ENCODE assay signal across 10 cellular contexts in genomic region chr15:61327019-61327631, GRCh38.
DNase-seq lines count a peak whose midpoint lies in the region; ATAC-seq, FAIRE-seq and TF ChIP-seq lines count a peak whose summit lies in the region.
"Had no signal": no experiment of that assay in that cellular context is flagged by ENCODE, and none has a peak within 500 bp of the region (broad histone marks: within the 10 kb centered on the region; RNA-seq: fewer than 3 reads in every experiment).

No MANE protein-coding gene starts in this region.

- H3K27ac Mint-ChIP-seq in astrocyte (ENCODE audit: unreplicated experiment) (no peak overlapping the region), T-cell (no peak overlapping the region)
- H3K27ac Mint-ChIP-seq in effector memory CD8-positive, alpha-beta T cell, result no peak overlapping the region
- H3K27ac Mint-ChIP-seq: nephron had no signal

- CTCF ChIA-PET in T-cell (lab: Charles Lee), result no interaction called here

- H3K27ac ChIP-seq in astrocyte (ENCODE audit: low read depth, low read length), result no peak overlapping the region

- no peak overlapping the region for H3K4me3 ChIP-seq in astrocyte (ENCODE audit: insufficient read depth, low read depth, low read length)

- H3K36me3 Mint-ChIP-seq in astrocyte (ENCODE audit: low read depth, unreplicated experiment), result no peaks in the 10 kb centered on the region
- H3K36me3 Mint-ChIP-seq in T-cell, result no peaks in the 10 kb centered on the region
- H3K36me3 Mint-ChIP-seq in effector memory CD8-positive, alpha-beta T cell (ENCODE audit: insufficient read depth), result no peaks in the 10 kb centered on the region

- H4K20me1 ChIP-seq in astrocyte (ENCODE audit: insufficient read depth, low read length), result no peaks in the 10 kb centered on the region

- no peaks in the 10 kb centered on the region for H3K36me3 ChIP-seq in astrocyte (ENCODE audit: insufficient read depth, low read length)

- intact Hi-C loops in left colon (cut with DNase I, micrococcal nuclease), result no loop called here

- H3K4me3 Mint-ChIP-seq in astrocyte (ENCODE audit: unreplicated experiment), result no peak overlapping the region
- no peak overlapping the region for H3K4me3 Mint-ChIP-seq in T-cell
- no peak overlapping the region for H3K4me3 Mint-ChIP-seq in effector memory CD8-positive, alpha-beta T cell
- H3K4me3 Mint-ChIP-seq: nephron had no signal

- no peaks in the 10 kb centered on the region for H3K4me1 ChIP-seq in astrocyte (ENCODE audit: insufficient read depth, low read length)

- no peak for FAIRE-seq in astrocyte (lab: Jason Lieb, UNC)

- TF ChIP-seq CTCF in astrocyte (IDR thresholded peaks at IDR 0.05; ENCODE audit: insufficient read depth, low read depth, low read length), result no peak

- H3K4me1 Mint-ChIP-seq in astrocyte (ENCODE audit: low read depth, unreplicated experiment) (peaks cover 3% of the 10 kb centered on the region), T-cell (no peaks in the 10 kb centered on the region)
- no peaks in the 10 kb centered on the region for H3K4me1 Mint-ChIP-seq in effector memory CD8-positive, alpha-beta T cell (ENCODE audit: low read depth in 2 of 2)
- H3K4me1 Mint-ChIP-seq: nephron had no signal

- H3K4me2 ChIP-seq in astrocyte (ENCODE audit: low read length), result no peak overlapping the region

- no peaks in the 10 kb centered on the region for H3K9me3 Mint-ChIP-seq in astrocyte (ENCODE audit: unreplicated experiment)
- no peaks in the 10 kb centered on the region for H3K9me3 Mint-ChIP-seq in T-cell
- H3K9me3 Mint-ChIP-seq in effector memory CD8-positive, alpha-beta T cell, result no peaks in the 10 kb centered on the region
- H3K9me3 Mint-ChIP-seq: nephron had no signal

- POLR2A ChIA-PET in T-cell (lab: Charles Lee), result no interaction called here

- H3K9ac ChIP-seq in astrocyte (ENCODE audit: low read length), result no peak overlapping the region

- H3K27me3 Mint-ChIP-seq in astrocyte (ENCODE audit: low read depth, unreplicated experiment) (peaks cover 2% of the 10 kb centered on the region), T-cell (peaks cover 12 to 24% of the 10 kb centered on the region in 2 donors)
- H3K27me3 Mint-ChIP-seq in effector memory CD8-positive, alpha-beta T cell, result peaks cover 27 to 42% of the 10 kb centered on the region in 2 donors

- peak overlapping the region; percentile 47 for H2AFZ ChIP-seq in astrocyte (ENCODE audit: low read depth, low read length)

- DNase-seq in DMS79 treated with DMSO at 0.1 percent for 48 hours (lab: John Stamatoyannopoulos, UW) (peak; percentile 52), HT1080 (ENCODE audit: low read depth) (peak; percentile 72), astrocyte (ENCODE audit: low read depth) (no peak), T-cell (no peak), left colon (no peak)
- DNase-seq in effector memory CD8-positive, alpha-beta T cell, result no peak
- DNase-seq: caudate nucleus had no signal

- no peaks in the 10 kb centered on the region for H3K27me3 ChIP-seq in astrocyte (ENCODE audit: insufficient read depth, low read length)

- H3K9me3 ChIP-seq in astrocyte (ENCODE audit: insufficient read depth, low read depth, low read length), result no peaks in the 10 kb centered on the region

- ATAC-seq in GM21381 (IDR thresholded peaks at IDR 0.05; ENCODE audit: unreplicated experiment), result peak; percentile 70
- ATAC-seq in T-cell (replicated peaks in 1 of 4), result no peak
- no peak for ATAC-seq in left colon
- no peak for ATAC-seq in HG03045 (IDR thresholded peaks at IDR 0.05; ENCODE audit: unreplicated experiment)
- ATAC-seq in effector memory CD8-positive, alpha-beta T cell (replicated peaks), result no peak

- no peaks in the 10 kb centered on the region for H3K79me2 ChIP-seq in astrocyte (ENCODE audit: insufficient read depth, low read length)

Comparison
In these comparisons a context has a peak if more than half of its experiments do, and no peak if none do; other contexts are left out.
1. DNase-seq: peak in DMS79 treated with DMSO at 0.1 percent for 48 hours (single experiment) and HT1080 (single experiment); none in astrocyte (single experiment), T-cell (0 of 34), left colon (0 of 2) and effector memory CD8-positive, alpha-beta T cell (0 of 3).